In the genomic region with DNA sequence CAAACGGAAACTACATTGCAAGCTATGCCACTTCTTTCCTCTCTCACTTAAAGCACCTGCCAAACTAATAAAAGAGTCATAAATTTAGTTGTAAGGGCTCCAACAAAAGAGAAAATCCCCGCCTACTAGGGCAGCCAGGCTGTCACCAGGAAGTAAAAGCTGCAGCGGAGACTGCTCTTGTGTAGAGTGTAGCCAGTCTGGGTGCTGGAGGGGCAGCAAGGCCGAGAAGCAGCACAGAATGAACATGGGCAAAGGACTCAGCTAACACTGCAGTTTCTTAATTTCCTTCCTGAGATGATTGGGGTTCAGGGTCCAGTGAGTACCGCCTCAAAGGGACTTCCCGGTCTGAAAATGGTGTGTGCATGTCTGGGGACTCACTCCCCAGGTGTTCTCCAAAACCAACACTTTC, we compare ENCODE assay signal across 8 cellular contexts.
DNase-seq lines count a peak whose midpoint lies in the region; ATAC-seq and TF ChIP-seq lines count a peak whose summit lies in the region.

No MANE protein-coding gene starts in this region.

- peak overlapping the region; percentile 72 to 77 for H3K4me3 Mint-ChIP-seq in stimulated activated naive CD8-positive, alpha-beta T cell treated with anti-CD3 and anti-CD28 coated beads, Interleukin-15, amount 100 ng/mL, for 72 hours

- no peak for TF ChIP-seq CTCF in GM12865 (IDR thresholded peaks at IDR 0.05; ENCODE audit: insufficient read depth, low read depth, low read length, missing control alignments)

- H3K27ac ChIP-seq in duodenal mucosa (ENCODE audit: low read depth, low read length): peak overlapping the region; percentile 65

- H3K9ac ChIP-seq in duodenal mucosa (ENCODE audit: low read depth in 1 of 2, low read length in 2 of 2): peak overlapping the region; percentile 51 to 54

- no peaks in the 10 kb centered on the region for H3K27me3 ChIP-seq in duodenal mucosa (ENCODE audit: control insufficient read depth in 1 of 2, insufficient read depth in 2 of 2, low read length in 2 of 2)

- no peaks in the 10 kb centered on the region for H3K9me3 ChIP-seq in duodenal mucosa (ENCODE audit: control insufficient read depth in 1 of 2, low read length in 2 of 2)

- no peaks in the 10 kb centered on the region for H3K9me3 Mint-ChIP-seq in stimulated activated naive CD8-positive, alpha-beta T cell treated with anti-CD3 and anti-CD28 coated beads, Interleukin-15, amount 100 ng/mL, for 72 hours

- peaks cover 1% of the 10 kb centered on the region for H3K27me3 Mint-ChIP-seq in stimulated activated naive CD8-positive, alpha-beta T cell treated with anti-CD3 and anti-CD28 coated beads, Interleukin-15, amount 100 ng/mL, for 72 hours

- H3K4me3 ChIP-seq in GM12865 (ENCODE audit: low read depth, low read length) (no peak overlapping the region), duodenal mucosa (ENCODE audit: low read depth in 1 of 2, low read length in 2 of 2) (peak overlapping the region; percentile 52 to 56)

- DNase-seq in GM12865 (ENCODE audit: low read depth): peak; percentile 48
- DNase-seq in NCI-H446 treated with DMSO at 0.1 percent for 48 hours (lab: John Stamatoyannopoulos, UW): peak; percentile 16
- DNase-seq in stimulated activated naive CD8-positive, alpha-beta T cell treated with anti-CD3 and anti-CD28 coated beads, Interleukin-15, amount 100 ng/mL, for 72 hours: peak in 1 of 2 donors; percentile 20
- no peak for DNase-seq in superior temporal gyrus (ENCODE audit: extremely low spot score)
- DNase-seq in GM03348 (ENCODE audit: low spot score): no peak

- H3K4me1 Mint-ChIP-seq in stimulated activated naive CD8-positive, alpha-beta T cell treated with anti-CD3 and anti-CD28 coated beads, Interleukin-15, amount 100 ng/mL, for 72 hours: peaks cover 25% of the 10 kb centered on the region

- ATAC-seq in GM19397 (IDR thresholded peaks at IDR 0.05; ENCODE audit: unreplicated experiment) (peak; percentile 88), HG03342 (IDR thresholded peaks at IDR 0.05; ENCODE audit: unreplicated experiment) (peak; percentile 81)
- ATAC-seq in stimulated activated naive CD8-positive, alpha-beta T cell treated with anti-CD3 and anti-CD28 coated beads, Interleukin-15, amount 100 ng/mL, for 72 hours: peak; percentile 81

- peak overlapping the region; percentile 22 to 79 for H3K27ac Mint-ChIP-seq in stimulated activated naive CD8-positive, alpha-beta T cell treated with anti-CD3 and anti-CD28 coated beads, Interleukin-15, amount 100 ng/mL, for 72 hours

- H3K36me3 ChIP-seq in duodenal mucosa (ENCODE audit: control insufficient read depth in 1 of 2, insufficient read depth in 2 of 2, low read length in 2 of 2): no peaks in the 10 kb centered on the region

- H3K4me1 ChIP-seq in duodenal mucosa (ENCODE audit: control insufficient read depth in 1 of 2, insufficient read depth in 2 of 2, low read length in 2 of 2): peaks cover 35 to 42% of the 10 kb centered on the region in 2 donors

Comparison
In these comparisons a context has a peak if more than half of its experiments do, and no peak if none do; other contexts are left out.
1. DNase-seq: peak in GM12865 (single experiment) and NCI-H446 treated with DMSO at 0.1 percent for 48 hours (single experiment); none in superior temporal gyrus (single experiment) and GM03348 (single experiment).
2. Peak in every context shown above with its lines, with median percentiles within 50 percentile points of each other: ATAC-seq.